In genomic region chr9:94554439-94555331, GRCh38 we compare ENCODE assay signal across 8 cellular contexts.
DNase-seq lines count a peak whose midpoint lies in the region; ATAC-seq lines count a peak whose summit lies in the region.

Gene PCAT7, plus strand, starts transcription at chr9:94555083.

- H3K36me3 ChIP-seq in HUES48 (ENCODE audit: control insufficient read depth, insufficient read depth, low read length) (peaks cover 7% of the 10 kb centered on the region; the same call in 1 of the 2 replicates), iPS-18a (ENCODE audit: control insufficient read depth, low read depth, low read length) (peaks cover 8% of the 10 kb centered on the region)

- no peak within 1 kb of the TSS for H3K27ac Mint-ChIP-seq in activated naive CD4-positive, alpha-beta T cell treated with anti-CD3 and anti-CD28 coated beads, Interleukin-2, amount 10 ng/mL, durations not matched to agents 7 days and 5 days

- H3K9me3 ChIP-seq in HUES48 (ENCODE audit: control insufficient read depth, insufficient read depth, low read length) (peaks cover 4% of the 10 kb centered on the region; the same call in 1 of the 2 replicates), iPS-18a (ENCODE audit: control insufficient read depth, low read depth, low read length) (no peaks in the 10 kb centered on the region)

- H3K4me3 ChIP-seq in HUES48 (ENCODE audit: low read depth, low read length) (peak within 1 kb of the TSS; percentile 72), iPS-18a (ENCODE audit: low read length) (peak within 1 kb of the TSS; percentile 87)

- H3K9ac ChIP-seq in HUES48 (ENCODE audit: low read depth, low read length) (peak within 1 kb of the TSS; percentile 82; the same call in 1 of the 2 replicates), iPS-18a (ENCODE audit: low read length) (peak within 1 kb of the TSS; percentile 88)

- peaks cover 15% of the 10 kb centered on the region for H3K27me3 Mint-ChIP-seq in activated naive CD4-positive, alpha-beta T cell treated with anti-CD3 and anti-CD28 coated beads, Interleukin-2, amount 10 ng/mL, durations not matched to agents 7 days and 5 days

- ATAC-seq in HG03045 (IDR thresholded peaks at IDR 0.05; ENCODE audit: unreplicated experiment) (no peak), GM18870 (IDR thresholded peaks at IDR 0.05; ENCODE audit: unreplicated experiment) (no peak)

- no peak within 1 kb of the TSS for H3K4me3 Mint-ChIP-seq in activated naive CD4-positive, alpha-beta T cell treated with anti-CD3 and anti-CD28 coated beads, Interleukin-2, amount 10 ng/mL, durations not matched to agents 7 days and 5 days

- H3K4me1 ChIP-seq in HUES48 (ENCODE audit: control insufficient read depth, insufficient read depth, low read length) (no peaks in the 10 kb centered on the region), iPS-18a (ENCODE audit: control insufficient read depth, low read depth, low read length) (peaks cover 4% of the 10 kb centered on the region)

- no peaks in the 10 kb centered on the region for H3K9me3 Mint-ChIP-seq in activated naive CD4-positive, alpha-beta T cell treated with anti-CD3 and anti-CD28 coated beads, Interleukin-2, amount 10 ng/mL, durations not matched to agents 7 days and 5 days

- H3K27me3 ChIP-seq in HUES48 (ENCODE audit: control insufficient read depth, insufficient read depth, low read length) (no peaks in the 10 kb centered on the region), iPS-18a (ENCODE audit: control insufficient read depth, insufficient read depth, low read length) (no peaks in the 10 kb centered on the region)

- no peaks in the 10 kb centered on the region for H3K4me1 Mint-ChIP-seq in activated naive CD4-positive, alpha-beta T cell treated with anti-CD3 and anti-CD28 coated beads, Interleukin-2, amount 10 ng/mL, durations not matched to agents 7 days and 5 days

- no peaks in the 10 kb centered on the region for H3K36me3 Mint-ChIP-seq in activated naive CD4-positive, alpha-beta T cell treated with anti-CD3 and anti-CD28 coated beads, Interleukin-2, amount 10 ng/mL, durations not matched to agents 7 days and 5 days

- H3K27ac ChIP-seq in HUES48 (ENCODE audit: low read depth, low read length) (peak within 1 kb of the TSS; percentile 80), iPS-18a (ENCODE audit: low read length) (peak within 1 kb of the TSS; percentile 74)

- CTCF ChIA-PET in activated naive CD4-positive, alpha-beta T cell treated with anti-CD3 and anti-CD28 coated beads, Interleukin-2, amount 10 ng/mL, durations not matched to agents 7 days and 5 days (lab: Charles Lee): interaction anchor here (1.5 kb wide), 1 partner anchor 49 kb away, joined by 10 read pairs; no protein-coding TSS in a partner anchor

- peak; percentile 85 for DNase-seq in COR-L47 (lab: John Stamatoyannopoulos, UW)
- peak; percentile 92 for DNase-seq in NCI-H748 treated with DMSO at 0.1 percent for 48 hours (lab: John Stamatoyannopoulos, UW)
- DNase-seq in activated naive CD4-positive, alpha-beta T cell treated with anti-CD3 and anti-CD28 coated beads, Interleukin-2, amount 10 ng/mL, durations not matched to agents 7 days and 5 days: peak; percentile 38
- DNase-seq in stimulated activated CD4-positive, alpha-beta T cell treated with anti-CD3 and anti-CD28 coated beads, Interleukin-15, amount 100 ng/mL, for 48 hours (ENCODE audit: low read depth in 2 of 2): peak; percentile 10 to 15

Comparison
In these comparisons a context has a peak if more than half of its experiments do, and no peak if none do; other contexts are left out.
1. DNase-seq: peak in every context shown above with its lines; median percentile 92 in NCI-H748 treated with DMSO at 0.1 percent for 48 hours; 85 in COR-L47; 38 in activated naive CD4-positive, alpha-beta T cell treated with anti-CD3 and anti-CD28 coated beads, Interleukin-2, amount 10 ng/mL, durations not matched to agents 7 days and 5 days; 12 in stimulated activated CD4-positive, alpha-beta T cell treated with anti-CD3 and anti-CD28 coated beads, Interleukin-15, amount 100 ng/mL, for 48 hours.